Comparison of ENCODE assay signal across 24 cellular contexts in genomic region chr11:61491736-61492395, GRCh38. TPM values are rescaled to one million over a fixed set of nuclear protein-coding genes. Genes with fewer than 3 reads are reported as not detected.
DNase-seq lines count a peak whose midpoint lies in the region; ATAC-seq, FAIRE-seq and TF ChIP-seq lines count a peak whose summit lies in the region.
"Had no signal": no experiment of that assay in that cellular context is flagged by ENCODE, and none has a peak within 500 bp of the region (broad histone marks: within the 10 kb centered on the region; RNA-seq: fewer than 3 reads in every experiment).

No MANE protein-coding gene starts in this region.

- peak overlapping the region; percentile 68 for H3K27ac Mint-ChIP-seq in T-helper 17 cell
- H3K27ac Mint-ChIP-seq: HFFc6, IgD-negative memory B cell had no signal

- no peak for FAIRE-seq in GM12891 (lab: Jason Lieb, UNC)
- FAIRE-seq: H54 had no signal

- peaks cover 23% of the 10 kb centered on the region for H3K27me3 Mint-ChIP-seq in T-helper 17 cell
- H3K27me3 Mint-ChIP-seq: IgD-negative memory B cell had no signal

- H3K27me3 ChIP-seq in upper lobe of right lung: no peaks in the 10 kb centered on the region

- peaks cover 2% of the 10 kb centered on the region for H3K36me3 Mint-ChIP-seq in T-helper 17 cell (ENCODE audit: low read depth)

- no peaks in the 10 kb centered on the region for H3K4me1 ChIP-seq in upper lobe of right lung

- no peak for ATAC-seq in T-helper 17 cell
- ATAC-seq in upper lobe of right lung: no peak
- no peak for ATAC-seq in GM18519 (IDR thresholded peaks at IDR 0.05; ENCODE audit: low FRiP score, unreplicated experiment)
- ATAC-seq: SK-N-SH treated with all-trans-retinoic acid at 6 μM for 48 hours had no signal

- no peaks in the 10 kb centered on the region for H3K36me3 ChIP-seq in upper lobe of right lung

- no peak overlapping the region for H3K27ac ChIP-seq in upper lobe of right lung
- H3K27ac ChIP-seq: 22Rv1, C4-2B, RWPE1 had no signal

- DNase-seq in DMS 273 (lab: John Stamatoyannopoulos, UW; ENCODE audit: unreplicated experiment) (peak; percentile 59), DMS 273 treated with DMSO at 0.1 percent for 48 hours (lab: John Stamatoyannopoulos, UW) (no peak), T-helper 17 cell (no peak), islet precursor cell (peak; percentile 47), upper lobe of right lung (peak; percentile 48), GM12891 (ENCODE audit: insufficient read length, low spot score) (no peak)
- no peak for DNase-seq in stimulated activated CD4-positive, alpha-beta T cell treated with anti-CD3 and anti-CD28 coated beads, Interleukin-4, amount 100 ng/mL, for 1 hour
- DNase-seq: EL; GF-D8; HFFc6; MV-4-11; NCI-H1105 treated with DMSO at 0.1 percent for 48 hours; NCI-H2029 treated with DMSO at 0.1 percent for 48 hours; NCI-H345; NCI-H774; NK-92 treated with Interleukin-12 subunit alpha and Interleukin-12 subunit beta, amount 100 ng/mL, for 24 hours had no signal

- intact Hi-C loops in upper lobe of right lung (cut with DNase I): no loop called here

- TF ChIP-seq POLR2A in GM12891 (IDR thresholded peaks at IDR 0.05; ENCODE audit: low read depth, low read length): no peak

- H3K4me3 ChIP-seq in upper lobe of right lung: no peak overlapping the region

- no peak overlapping the region for H3K4me3 Mint-ChIP-seq in T-helper 17 cell
- H3K4me3 Mint-ChIP-seq: HFFc6, IgD-negative memory B cell had no signal

- H3K4me1 Mint-ChIP-seq in T-helper 17 cell: peaks cover 8% of the 10 kb centered on the region

- H3K9me3 ChIP-seq in T-helper 17 cell (ENCODE audit: control insufficient read depth, low read length, poor library complexity, severe bottlenecking) (no peaks in the 10 kb centered on the region), upper lobe of right lung (no peaks in the 10 kb centered on the region)

- TF ChIP-seq CTCF in upper lobe of right lung (IDR thresholded peaks at IDR 0.05): no peak

TF ChIP-seq in GM12891, 5 proteins besides CTCF, POLR2A, EP300 and RAD21:
- no peak for TF ChIP-seq PAX5 (IDR thresholded peaks at IDR 0.05; ENCODE audit: insufficient read depth, low read length, severe bottlenecking)
- no peak for TF ChIP-seq POLR2AphosphoS5 (IDR thresholded peaks at IDR 0.05; ENCODE audit: low read depth, low read length)
- no peak for TF ChIP-seq TAF1 (IDR thresholded peaks at IDR 0.05; ENCODE audit: low read depth, low read length)
- TF ChIP-seq SPI1 (IDR thresholded peaks at IDR 0.05; ENCODE audit: low read depth, low read length): no peak
- TF ChIP-seq POU2F2 (IDR thresholded peaks at IDR 0.05; ENCODE audit: low read depth, low read length): no peak
TF ChIP-seq in GM12891: peak in this region for 0.

RNA-seq across cellular contexts. Expression of gene LRRC10B, which starts 16.7 kb away (rescaled TPM):
- total RNA-seq in T-helper 17 cell (not detected), upper lobe of right lung (0.29 TPM)
- not detected for polyA plus RNA-seq in GM12891 (2012; ENCODE audit: low read depth, missing spikeins)
- total RNA-seq: HFFc6, HT1080 had no signal
- polyA plus RNA-seq: IgD-negative memory B cell had no signal

Comparison
In these comparisons a context has a peak if more than half of its experiments do, and no peak if none do; other contexts are left out.
1. DNase-seq: peak in DMS 273 (single experiment), islet precursor cell (single experiment) and upper lobe of right lung (single experiment); none in DMS 273 treated with DMSO at 0.1 percent for 48 hours (single experiment), T-helper 17 cell (0 of 3), stimulated activated CD4-positive, alpha-beta T cell treated with anti-CD3 and anti-CD28 coated beads, Interleukin-4, amount 100 ng/mL, for 1 hour (single experiment) and GM12891 (single experiment).